Comparison of ENCODE assay signal across 9 cellular contexts in the genomic region with DNA sequence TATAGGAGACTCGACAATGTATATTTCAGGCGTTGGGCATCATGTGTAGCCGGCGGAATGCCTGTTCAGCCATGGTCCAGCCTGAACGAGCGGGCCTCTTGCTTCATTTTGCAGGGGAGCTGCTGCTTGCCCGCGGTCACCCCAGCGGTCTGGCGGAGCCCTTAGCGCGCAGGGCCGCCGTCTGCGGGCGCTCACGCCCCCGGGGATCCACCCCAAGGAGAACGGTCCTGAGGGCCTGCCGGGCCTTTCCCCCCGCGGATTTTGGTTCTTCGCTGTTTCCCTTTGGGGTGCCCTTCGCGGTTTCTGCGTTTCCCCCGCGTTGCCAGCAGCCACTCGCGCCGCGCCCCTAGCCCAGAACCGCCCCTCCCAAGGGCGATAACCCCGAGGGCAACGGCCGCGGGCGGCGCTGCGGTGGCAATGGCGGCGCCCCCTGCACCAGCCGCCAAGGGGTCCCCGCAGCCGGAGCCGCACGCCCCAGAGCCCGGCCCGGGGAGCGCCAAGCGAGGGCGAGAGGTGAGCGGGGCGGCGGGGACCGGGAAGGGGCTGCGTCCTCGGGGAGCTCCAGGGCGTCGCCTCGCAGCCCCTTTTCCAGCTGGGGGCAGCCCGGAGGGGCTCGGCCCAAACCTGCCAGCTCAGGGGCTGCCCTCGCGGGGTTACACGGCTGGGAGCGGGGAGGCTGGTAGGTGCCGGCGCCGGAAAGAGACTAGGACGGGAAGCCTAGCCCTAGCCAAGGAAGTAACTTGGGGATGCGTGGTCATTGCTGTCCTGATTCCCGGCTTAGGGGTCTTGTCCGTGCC. TPM values are rescaled to one million over a fixed set of nuclear protein-coding genes. Genes with fewer than 3 reads are reported as not detected.
DNase-seq lines count a peak whose midpoint lies in the region; ATAC-seq and TF ChIP-seq lines count a peak whose summit lies in the region.
"Had no signal": no experiment of that assay in that cellular context is flagged by ENCODE, and none has a peak within 500 bp of the region (broad histone marks: within the 10 kb centered on the region; RNA-seq: fewer than 3 reads in every experiment).

A gene with protein sequence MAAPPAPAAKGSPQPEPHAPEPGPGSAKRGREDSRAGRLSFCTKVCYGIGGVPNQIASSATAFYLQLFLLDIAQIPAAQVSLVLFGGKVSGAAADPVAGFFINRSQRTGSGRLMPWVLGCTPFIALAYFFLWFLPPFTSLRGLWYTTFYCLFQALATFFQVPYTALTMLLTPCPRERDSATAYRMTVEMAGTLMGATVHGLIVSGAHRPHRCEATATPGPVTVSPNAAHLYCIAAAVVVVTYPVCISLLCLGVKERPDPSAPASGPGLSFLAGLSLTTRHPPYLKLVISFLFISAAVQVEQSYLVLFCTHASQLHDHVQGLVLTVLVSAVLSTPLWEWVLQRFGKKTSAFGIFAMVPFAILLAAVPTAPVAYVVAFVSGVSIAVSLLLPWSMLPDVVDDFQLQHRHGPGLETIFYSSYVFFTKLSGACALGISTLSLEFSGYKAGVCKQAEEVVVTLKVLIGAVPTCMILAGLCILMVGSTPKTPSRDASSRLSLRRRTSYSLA (plus strand): TSS at position 406 of the 797 bp plus-strand sequence. CDS start 12 bp downstream, at position 418.

- H3K27me3 ChIP-seq in suprapubic skin, result peaks cover 20% of the 10 kb centered on the region

- no peak for TF ChIP-seq EP300 in suprapubic skin (IDR thresholded peaks at IDR 0.05)

- H3K9me3 ChIP-seq in suprapubic skin, result no peaks in the 10 kb centered on the region

- peak; percentile 17 for DNase-seq in DMS53 (lab: John Stamatoyannopoulos, UW)
- no peak for DNase-seq in DMS53 treated with DMSO at 0.1 percent for 48 hours (lab: John Stamatoyannopoulos, UW; ENCODE audit: unreplicated experiment)
- peak; percentile 18 for DNase-seq in choroid plexus epithelial cell (ENCODE audit: low read depth)
- no peak for DNase-seq in left lobe of liver (ENCODE audit: low spot score)
- no peak for DNase-seq in suprapubic skin (ENCODE audit: low spot score in 2 of 2)
- no peak for DNase-seq in NCI-H2081 (lab: John Stamatoyannopoulos, UW)
- DNase-seq in NCI-H82 treated with DMSO at 0.1 percent for 48 hours (lab: John Stamatoyannopoulos, UW; ENCODE audit: unreplicated experiment), result no peak
- no peak for DNase-seq in NCI-H345 treated with DMSO at 0.1 percent for 48 hours (lab: John Stamatoyannopoulos, UW; ENCODE audit: unreplicated experiment)
- DNase-seq: hippocampal formation had no signal

- peak; percentile 71 for ATAC-seq in left lobe of liver

- no peaks in the 10 kb centered on the region for H3K36me3 ChIP-seq in suprapubic skin

- TF ChIP-seq POLR2A in suprapubic skin (IDR thresholded peaks at IDR 0.05), result no peak

- no peak within 1 kb of the TSS for H3K27ac ChIP-seq in suprapubic skin

- H3K4me3 ChIP-seq in choroid plexus epithelial cell (ENCODE audit: low read depth, low read length) (peak within 1 kb of the TSS; percentile 59), suprapubic skin (peak within 1 kb of the TSS; percentile 54)

- H3K4me1 ChIP-seq in suprapubic skin, result peaks cover 11% of the 10 kb centered on the region

- 21% methylated on average over 16 of the region's 75 CpGs for WGBS in suprapubic skin

- no peak for TF ChIP-seq CTCF in choroid plexus epithelial cell (conservative IDR thresholded peaks at IDR 0.05; ENCODE audit: low read depth, low read length)
- TF ChIP-seq CTCF in suprapubic skin (IDR thresholded peaks at IDR 0.05), result no peak

RNA-seq across cellular contexts. Expression of the gene that starts here (rescaled TPM):
- total RNA-seq in left lobe of liver, result not detected
- total RNA-seq in suprapubic skin, result 1 to 10 TPM in 1 of 4 donors, not detected in 3; 1.6 TPM

Comparison
In these comparisons a context has a peak if more than half of its experiments do, and no peak if none do; other contexts are left out.
1. DNase-seq: peak in DMS53 (single experiment) and choroid plexus epithelial cell (single experiment); none in DMS53 treated with DMSO at 0.1 percent for 48 hours (single experiment), left lobe of liver (single experiment), suprapubic skin (0 of 2), NCI-H2081 (0 of 2), NCI-H82 treated with DMSO at 0.1 percent for 48 hours (single experiment) and NCI-H345 treated with DMSO at 0.1 percent for 48 hours (single experiment).
2. Peak in ATAC-seq in left lobe of liver; RNA of the gene not detected or under 1 TPM.